Comparison of ENCODE assay signal across 9 cellular contexts in genomic region chr3:4467522-4467867, GRCh38. TPM values are rescaled to one million over a fixed set of nuclear protein-coding genes. Genes with fewer than 3 reads are reported as not detected.
DNase-seq lines count a peak whose midpoint lies in the region; ATAC-seq and TF ChIP-seq lines count a peak whose summit lies in the region.
"Had no signal": no experiment of that assay in that cellular context is flagged by ENCODE, and none has a peak within 500 bp of the region (broad histone marks: within the 10 kb centered on the region; RNA-seq: fewer than 3 reads in every experiment).

No MANE protein-coding gene starts in this region.

- H3K9me3 ChIP-seq in mammary epithelial cell (replicated peaks; ENCODE audit: insufficient read depth, low read length) (no peaks in the 10 kb centered on the region), mucosa of descending colon (no peaks in the 10 kb centered on the region)

- DNase-seq in stimulated activated naive CD8-positive, alpha-beta T cell treated with anti-CD3 and anti-CD28 coated beads, Interleukin-15, Interleukin-2, amounts not matched to agents 100 U/mL and 50 U/mL, for 24 hours, result no peak
- no peak for DNase-seq in mammary epithelial cell
- no peak for DNase-seq in mucosa of descending colon
- no peak for DNase-seq in GM19238 (ENCODE audit: insufficient read length, low spot score)
- DNase-seq in NOMO-1 treated with DMSO at 0.1 percent for 48 hours (lab: John Stamatoyannopoulos, UW; ENCODE audit: unreplicated experiment), result no peak
- DNase-seq in NCI-H2227 (lab: John Stamatoyannopoulos, UW; ENCODE audit: unreplicated experiment), result no peak
- DNase-seq in D341Med (ENCODE audit: low spot score), result no peak
- DNase-seq: NCI-H1417 treated with DMSO at 0.1 percent for 48 hours had no signal

- peak overlapping the region; percentile 93 for H3K4me3 Mint-ChIP-seq in stimulated activated naive CD8-positive, alpha-beta T cell treated with anti-CD3 and anti-CD28 coated beads, Interleukin-15, Interleukin-2, amounts not matched to agents 100 ng/mL and 50 ng/mL, for 24 hours

- H3K4me1 Mint-ChIP-seq in stimulated activated naive CD8-positive, alpha-beta T cell treated with anti-CD3 and anti-CD28 coated beads, Interleukin-15, Interleukin-2, amounts not matched to agents 100 ng/mL and 50 ng/mL, for 24 hours (ENCODE audit: low read depth), result peaks cover 33% of the 10 kb centered on the region

- no peaks in the 10 kb centered on the region for H3K9me3 Mint-ChIP-seq in stimulated activated naive CD8-positive, alpha-beta T cell treated with anti-CD3 and anti-CD28 coated beads, Interleukin-15, Interleukin-2, amounts not matched to agents 100 ng/mL and 50 ng/mL, for 24 hours

- peak overlapping the region; percentile 75 for H3K9ac ChIP-seq in mammary epithelial cell (ENCODE audit: insufficient read depth, low read length)

- peaks cover 3% of the 10 kb centered on the region for H3K27me3 Mint-ChIP-seq in stimulated activated naive CD8-positive, alpha-beta T cell treated with anti-CD3 and anti-CD28 coated beads, Interleukin-15, Interleukin-2, amounts not matched to agents 100 ng/mL and 50 ng/mL, for 24 hours

- peak overlapping the region; percentile 59 to 79 (median 62) for H3K4me3 ChIP-seq in mammary epithelial cell (replicated peaks in 1 of 3; ENCODE audit: insufficient read depth in 1 of 3, low read depth in 2 of 3, low read length in 3 of 3)
- peak overlapping the region; percentile 95 for H3K4me3 ChIP-seq in mucosa of descending colon

- WGBS in mammary epithelial cell (ENCODE audit: low coverage, missing lambda C conversion rate), result 67% methylated on average over 13 of the region's 13 CpGs

- H4K20me1 ChIP-seq in mammary epithelial cell (ENCODE audit: insufficient read depth, low read length), result no peaks in the 10 kb centered on the region

- H3K27me3 ChIP-seq in mammary epithelial cell (ENCODE audit: insufficient read depth, low read length), result no peaks in the 10 kb centered on the region

- peak overlapping the region; percentile 80 for H3K4me2 ChIP-seq in mammary epithelial cell (ENCODE audit: insufficient read depth, low read depth, low read length)

- no TSS peak for BruUV-seq in mammary epithelial cell (replicated peaks; lab: Mats Ljungman, UMichigan)

- H2AFZ ChIP-seq in mammary epithelial cell (ENCODE audit: low read depth, low read length), result peak overlapping the region; percentile 90

- dilution Hi-C loops in mammary epithelial cell (cut with HindIII; ENCODE audit: low sequenced_read_pairs), result no loop called here

- peak overlapping the region; percentile 92 for H3K27ac Mint-ChIP-seq in stimulated activated naive CD8-positive, alpha-beta T cell treated with anti-CD3 and anti-CD28 coated beads, Interleukin-15, Interleukin-2, amounts not matched to agents 100 ng/mL and 50 ng/mL, for 24 hours

- H3K27ac ChIP-seq in mammary epithelial cell (ENCODE audit: insufficient read depth, low read depth, low read length), result peak overlapping the region; percentile 80

- intact Hi-C loops in mammary epithelial cell (cut with micrococcal nuclease) (loop anchor here (2.0 to 10.0 kb wide), 3 partner anchors 25 to 113 kb away; partner anchors contain the start of gene ITPR1), mucosa of descending colon (cut with DNase I, micrococcal nuclease) (no loop called here)

- no peak for TF ChIP-seq CTCF in mammary epithelial cell (conservative IDR thresholded peaks at IDR 0.05 in 1 of 2, IDR thresholded peaks at IDR 0.05 in 1 of 2; ENCODE audit: extremely low read depth in 1 of 2, insufficient read depth in 1 of 2, low read depth in 1 of 2, low read length in 2 of 2)
- TF ChIP-seq CTCF in mucosa of descending colon (IDR thresholded peaks at IDR 0.05), result no peak

- in situ Hi-C loops in mammary epithelial cell (cut with MboI; ENCODE audit: low sequenced_read_pairs in 2 of 2), result no loop called here

- H3K79me2 ChIP-seq in mammary epithelial cell (ENCODE audit: insufficient read depth, low read length), result peaks cover 12% of the 10 kb centered on the region

- peaks cover 3% of the 10 kb centered on the region for H3K4me1 ChIP-seq in mammary epithelial cell (ENCODE audit: insufficient read depth, low read length)
- H3K4me1 ChIP-seq in mucosa of descending colon (ENCODE audit: low read depth), result no peaks in the 10 kb centered on the region

- H3K36me3 ChIP-seq in mammary epithelial cell (ENCODE audit: insufficient read depth, low read length) (no peaks in the 10 kb centered on the region), mucosa of descending colon (ENCODE audit: low read depth) (no peaks in the 10 kb centered on the region)

- peaks cover 3% of the 10 kb centered on the region for H3K36me3 Mint-ChIP-seq in stimulated activated naive CD8-positive, alpha-beta T cell treated with anti-CD3 and anti-CD28 coated beads, Interleukin-15, Interleukin-2, amounts not matched to agents 100 ng/mL and 50 ng/mL, for 24 hours (ENCODE audit: low read depth)

- CTCF ChIA-PET in mammary epithelial cell (lab: Charles Lee; ENCODE audit: low non-redundant PET), result no interaction called here

- ATAC-seq in stimulated activated naive CD8-positive, alpha-beta T cell treated with anti-CD3 and anti-CD28 coated beads, Interleukin-15, Interleukin-2, amounts not matched to agents 100 U/mL and 50 U/mL, for 24 hours, result no peak
- ATAC-seq in mucosa of descending colon, result no peak

RNA-seq across cellular contexts. Expression of gene SUMF1, which starts 0.4 kb away (rescaled TPM):
- total RNA-seq in mammary epithelial cell (10 to 100 TPM; 31.4 to 87.7 TPM), mucosa of descending colon (10 to 100 TPM; 29.3 to 38.3 (median 32.1) TPM)
- polyA plus RNA-seq in mammary epithelial cell, result 37.6 TPM
- 22.4 TPM for polyA minus RNA-seq in mammary epithelial cell

RNA-seq across cellular contexts. Expression of gene ITPR1, which starts 25.7 kb away (rescaled TPM):
- total RNA-seq in mammary epithelial cell, result 10 to 100 TPM; 15.6 to 33.2 TPM
- 9.2 TPM for polyA plus RNA-seq in mammary epithelial cell
- polyA minus RNA-seq in mammary epithelial cell, result 58.6 TPM
- total RNA-seq in mucosa of descending colon, result 10 to 100 TPM; 10.7 to 80.2 (median 20.7) TPM
